26 cellular contexts compared by ENCODE assay signal in the genomic region with DNA sequence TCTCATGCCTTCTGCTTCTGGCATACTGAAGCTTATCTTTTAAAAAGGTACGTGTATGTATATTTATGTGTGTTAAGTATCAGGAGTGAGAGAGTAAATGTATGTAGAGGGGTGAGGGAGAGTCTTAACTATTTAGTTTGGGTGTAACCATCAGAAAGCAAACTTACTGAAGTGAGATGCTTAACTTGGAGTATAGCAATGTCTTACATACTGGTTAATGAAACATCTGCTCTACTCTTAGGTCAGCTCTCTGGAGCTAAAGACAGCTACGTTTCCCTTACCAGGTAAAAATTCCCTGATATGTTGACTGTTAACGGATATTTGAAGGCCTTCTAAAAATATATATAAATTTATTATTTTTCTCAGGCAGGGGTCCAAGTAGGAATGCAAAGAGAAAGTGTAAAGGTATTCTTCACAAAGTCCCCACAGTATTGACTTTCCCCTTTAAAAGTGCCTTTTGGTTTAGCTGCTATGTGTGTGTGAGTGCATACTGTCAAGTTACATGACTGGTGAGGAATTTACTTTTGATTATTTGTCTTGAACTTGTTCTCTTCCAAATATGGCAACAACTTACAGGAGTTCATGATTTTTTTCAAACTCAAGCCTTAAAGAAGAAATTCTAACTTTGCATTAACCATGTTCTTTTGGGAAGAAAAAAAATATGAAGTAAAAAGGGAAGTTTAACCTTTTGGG. TPM values are rescaled to one million over a fixed set of nuclear protein-coding genes. Genes with fewer than 3 reads are reported as not detected.
A peak's percentile ranks its signal among the peaks of the same experiment; 100 is the strongest.
DNase-seq lines count a peak whose midpoint lies in the region; TF ChIP-seq lines count a peak whose summit lies in the region.
"Had no signal": no experiment of that assay in that cellular context is flagged by ENCODE, and none has a peak within 500 bp of the region (broad histone marks: within the 10 kb centered on the region; RNA-seq: fewer than 3 reads in every experiment).

No MANE protein-coding gene starts in this region.

- H3K9me3 Mint-ChIP-seq in activated CD4-positive, alpha-beta memory T cell treated with anti-CD3 and anti-CD28 coated beads for 36 hours, result no peaks in the 10 kb centered on the region
- H3K9me3 Mint-ChIP-seq: CD4-positive, alpha-beta memory T cell; effector memory CD8-positive, alpha-beta T cell; natural killer cell had no signal

- POLR2A ChIA-PET in activated CD4-positive, alpha-beta memory T cell treated with anti-CD3 and anti-CD28 coated beads for 36 hours (lab: Charles Lee), result interaction anchor here (3.6 kb wide), 1 partner anchor 13 kb away, joined by 22 read pairs; a partner anchor contains a TSS

- no peak overlapping the region for H3K27ac Mint-ChIP-seq in activated CD4-positive, alpha-beta memory T cell treated with anti-CD3 and anti-CD28 coated beads for 36 hours
- H3K27ac Mint-ChIP-seq: effector memory CD8-positive, alpha-beta T cell; natural killer cell had no signal

- intact Hi-C loops in cardiac septum (cut with DNase I), result no loop called here
- intact Hi-C loops in activated CD4-positive, alpha-beta memory T cell treated with anti-CD3 and anti-CD28 coated beads for 36 hours (cut with micrococcal nuclease), result no loop called here

- H3K9ac ChIP-seq in smooth muscle cell (ENCODE audit: low read depth), result no peak overlapping the region

- H2AFZ ChIP-seq in smooth muscle cell (ENCODE audit: low read depth), result no peak overlapping the region

- H3K4me1 Mint-ChIP-seq in activated CD4-positive, alpha-beta memory T cell treated with anti-CD3 and anti-CD28 coated beads for 36 hours (ENCODE audit: low read depth), result no peaks in the 10 kb centered on the region
- H3K4me1 Mint-ChIP-seq: CD4-positive, alpha-beta memory T cell; natural killer cell had no signal

- H3K9me3 ChIP-seq in smooth muscle cell (replicated peaks; ENCODE audit: low read depth), result no peaks in the 10 kb centered on the region
- H3K9me3 ChIP-seq: HAP-1, vagina had no signal

- no peaks in the 10 kb centered on the region for H3F3A ChIP-seq in smooth muscle cell (ENCODE audit: low read depth)

- H3K4me3 ChIP-seq in foreskin fibroblast (ENCODE audit: low read depth in 1 of 2, low read length in 2 of 2) (no peak overlapping the region), smooth muscle cell (no peak overlapping the region)
- H3K4me3 ChIP-seq: HAP-1, vagina had no signal

- no peaks in the 10 kb centered on the region for H3K27me3 Mint-ChIP-seq in activated CD4-positive, alpha-beta memory T cell treated with anti-CD3 and anti-CD28 coated beads for 36 hours
- H3K27me3 Mint-ChIP-seq: CD4-positive, alpha-beta memory T cell; effector memory CD8-positive, alpha-beta T cell had no signal

- H3K36me3 Mint-ChIP-seq in activated CD4-positive, alpha-beta memory T cell treated with anti-CD3 and anti-CD28 coated beads for 36 hours, result peaks cover 8% of the 10 kb centered on the region
- H3K36me3 Mint-ChIP-seq: natural killer cell had no signal

- no peak overlapping the region for H3K4me3 Mint-ChIP-seq in activated CD4-positive, alpha-beta memory T cell treated with anti-CD3 and anti-CD28 coated beads for 36 hours
- H3K4me3 Mint-ChIP-seq: CD4-positive, alpha-beta memory T cell; effector memory CD8-positive, alpha-beta T cell; natural killer cell had no signal

- no peak overlapping the region for H3K4me2 ChIP-seq in smooth muscle cell

- TF ChIP-seq CTCF in foreskin fibroblast (IDR thresholded peaks at IDR 0.05; ENCODE audit: low read depth, low read length), result no peak
- TF ChIP-seq CTCF in smooth muscle cell (IDR thresholded peaks at IDR 0.05; ENCODE audit: borderline replicate concordance, insufficient read depth, poor library complexity, severe bottlenecking), result no peak

- DNase-seq in EL, result peak; percentile 23
- DNase-seq in astrocyte of the hippocampus (ENCODE audit: low read depth, low spot score), result peak; percentile 65
- peak; percentile 10 to 51 for DNase-seq in foreskin fibroblast
- DNase-seq in smooth muscle cell (lab: John Stamatoyannopoulos, UW; ENCODE audit: unreplicated experiment), result no peak
- DNase-seq in stimulated activated naive CD4-positive, alpha-beta T cell (lab: John Stamatoyannopoulos, UW), result no peak
- DNase-seq in cardiac septum (ENCODE audit: low spot score), result no peak
- DNase-seq in activated CD4-positive, alpha-beta memory T cell treated with anti-CD3 and anti-CD28 coated beads for 36 hours, result no peak
- no peak for DNase-seq in caudate nucleus (lab: John Stamatoyannopoulos, UW)
- DNase-seq: activated CD4-positive, alpha-beta T cell treated with anti-CD3 and anti-CD28 coated beads, Interleukin-2, amount 50 U/mL, for 1 hour; activated CD8-positive, alpha-beta memory T cell treated with anti-CD3 and anti-CD28 coated beads, Interleukin-2, amount 50 U/mL, for 4 hours; activated gamma-delta T cell; amygdala; CD4-positive, alpha-beta memory T cell; effector memory CD8-positive, alpha-beta T cell; GF-D8; glutamatergic neuron; left colon; midbrain; natural killer cell; NCI-H1092; NCI-H1930; NCI-H2227 treated with DMSO at 0.1 percent for 48 hours; NCI-H774; substantia nigra had no signal

- CTCF ChIA-PET in activated CD4-positive, alpha-beta memory T cell treated with anti-CD3 and anti-CD28 coated beads for 36 hours (lab: Charles Lee), result no interaction called here

- peaks cover 8% of the 10 kb centered on the region for H3K36me3 ChIP-seq in smooth muscle cell (ENCODE audit: low read depth)

- H3K27ac ChIP-seq in smooth muscle cell (ENCODE audit: low read depth), result peak overlapping the region; percentile 27
- no peak overlapping the region for H3K27ac ChIP-seq in caudate nucleus (ENCODE audit: low read depth, low read length)
- H3K27ac ChIP-seq: vagina had no signal

- H3K27me3 ChIP-seq in smooth muscle cell (ENCODE audit: low read depth), result no peaks in the 10 kb centered on the region
- H3K27me3 ChIP-seq: vagina had no signal

- WGBS in smooth muscle cell (ENCODE audit: low lambda C conversion rate), result 93% methylated on average over 3 of the region's 3 CpGs

- H3K4me1 ChIP-seq in smooth muscle cell (ENCODE audit: low read depth), result no peaks in the 10 kb centered on the region
- H3K4me1 ChIP-seq: HAP-1, vagina had no signal

- no peaks in the 10 kb centered on the region for H3K79me2 ChIP-seq in smooth muscle cell (ENCODE audit: low read depth)

- H4K20me1 ChIP-seq in smooth muscle cell (ENCODE audit: low read depth), result no peaks in the 10 kb centered on the region

RNA-seq across cellular contexts. Expression of a gene that starts 12.3 kb away (rescaled TPM):
- total RNA-seq in smooth muscle cell, result 88.3 and 210 TPM in 2 replicates
- polyA plus RNA-seq in smooth muscle cell, result 34.3 and 35.9 TPM in 2 replicates
- 26.6 TPM for total RNA-seq in cardiac septum
- total RNA-seq in activated CD4-positive, alpha-beta memory T cell treated with anti-CD3 and anti-CD28 coated beads for 36 hours, result 10 to 100 TPM; 21.9 to 25.2 TPM

RNA-seq across cellular contexts. Expression of a gene that starts 40.7 kb away (rescaled TPM):
- total RNA-seq in smooth muscle cell (118 TPM in 2 replicates), cardiac septum (46.6 TPM)
- 54.0 and 70.8 TPM in 2 replicates for polyA plus RNA-seq in smooth muscle cell
- 10 to 100 TPM; 29.6 to 30.9 TPM for total RNA-seq in activated CD4-positive, alpha-beta memory T cell treated with anti-CD3 and anti-CD28 coated beads for 36 hours

Comparison
In these comparisons a context has a peak if more than half of its experiments do, and no peak if none do; other contexts are left out.
1. DNase-seq: peak in EL (single experiment), astrocyte of the hippocampus (single experiment) and foreskin fibroblast (2 of 2); none in smooth muscle cell (single experiment), stimulated activated naive CD4-positive, alpha-beta T cell (0 of 6), cardiac septum (single experiment), activated CD4-positive, alpha-beta memory T cell treated with anti-CD3 and anti-CD28 coated beads for 36 hours (single experiment) and caudate nucleus (0 of 61).